ENCODE assay signal across 25 cellular contexts in genomic region chr6:90446164-90446563, GRCh38.
DNase-seq lines count a peak whose midpoint lies in the region; ATAC-seq, FAIRE-seq and TF ChIP-seq lines count a peak whose summit lies in the region.
"Had no signal": no experiment of that assay in that cellular context is flagged by ENCODE, and none has a peak within 500 bp of the region (broad histone marks: within the 10 kb centered on the region; RNA-seq: fewer than 3 reads in every experiment).

No MANE protein-coding gene starts in this region.

- no peak for TF ChIP-seq CTCF in MCF 10A (IDR thresholded peaks at IDR 0.05; ENCODE audit: unreplicated experiment)
- no peak for TF ChIP-seq CTCF in breast epithelium (IDR thresholded peaks at IDR 0.05)
- TF ChIP-seq CTCF in bronchial epithelial cell (IDR thresholded peaks at IDR 0.05; ENCODE audit: insufficient read depth, low read length, severe bottlenecking): no peak

- no TSS peak for BruUV-seq in MCF 10A (replicated peaks; lab: Mats Ljungman, UMichigan)

- no peak overlapping the region for H3K4me3 Mint-ChIP-seq in MCF 10A (ENCODE audit: unreplicated experiment)
- H3K4me3 Mint-ChIP-seq in T-helper 17 cell: no peak overlapping the region
- H3K4me3 Mint-ChIP-seq: B cell had no signal

- H3K27ac ChIP-seq in breast epithelium: no peak overlapping the region
- H3K27ac ChIP-seq: 22Rv1, cardiac muscle cell, SJCRH30, stomach had no signal

- DNase-seq in DMS 273 (lab: John Stamatoyannopoulos, UW; ENCODE audit: unreplicated experiment) (peak; percentile 25), DMS 273 treated with DMSO at 0.1 percent for 48 hours (lab: John Stamatoyannopoulos, UW) (no peak), MCF 10A (ENCODE audit: unreplicated experiment) (peak; percentile 34), breast epithelium (ENCODE audit: low spot score in 2 of 2) (no peak), bronchial epithelial cell (ENCODE audit: low read depth) (no peak), T-helper 17 cell (no peak)
- no peak for DNase-seq in activated CD4-positive, alpha-beta T cell treated with anti-CD3 and anti-CD28 coated beads for 4 hours
- DNase-seq: activated T-cell treated with anti-CD3 and anti-CD28 coated beads, Interleukin-2, amount 50 U/mL, for 1 hour; Caco-2; hypothalamus; KG1; NCI-H526 treated with DMSO at 0.1 percent for 48 hours; SJCRH30; stimulated activated CD4-positive, alpha-beta T cell treated with anti-CD3 and anti-CD28 coated beads, Interleukin-2, amount 100 ng/mL, for 48 hours; stomach; trophoblast cell had no signal

- H3K36me3 Mint-ChIP-seq in MCF 10A (ENCODE audit: insufficient read depth, unreplicated experiment) (no peaks in the 10 kb centered on the region), T-helper 17 cell (ENCODE audit: low read depth) (peaks cover 3% of the 10 kb centered on the region)

- H3K27me3 Mint-ChIP-seq in MCF 10A (ENCODE audit: insufficient read depth, unreplicated experiment) (no peaks in the 10 kb centered on the region), T-helper 17 cell (peaks cover 13% of the 10 kb centered on the region)
- H3K27me3 Mint-ChIP-seq: B cell had no signal

- H3K4me1 Mint-ChIP-seq in MCF 10A (ENCODE audit: insufficient read depth, unreplicated experiment) (no peaks in the 10 kb centered on the region), T-helper 17 cell (peaks cover 4% of the 10 kb centered on the region)
- H3K4me1 Mint-ChIP-seq: B cell had no signal

- H3K27me3 ChIP-seq in breast epithelium (no peaks in the 10 kb centered on the region), bronchial epithelial cell (ENCODE audit: control insufficient read depth, insufficient read depth, low read length) (no peaks in the 10 kb centered on the region)
- H3K27me3 ChIP-seq: cardiac muscle cell, SJCRH30, stomach had no signal

- intact Hi-C loops in MCF 10A (cut with micrococcal nuclease): no loop called here
- intact Hi-C loops in breast epithelium (cut with DNase I; ENCODE audit: low total_unique reads): no loop called here

- TF ChIP-seq POLR2A in breast epithelium (IDR thresholded peaks at IDR 0.05): no peak

- no peak overlapping the region for H3K4me3 ChIP-seq in breast epithelium
- H3K4me3 ChIP-seq in bronchial epithelial cell (ENCODE audit: low read depth, low read length): no peak overlapping the region
- H3K4me3 ChIP-seq: cardiac muscle cell, lung, SJCRH30, smooth muscle cell, stomach had no signal

- H3K4me1 ChIP-seq in breast epithelium: no peaks in the 10 kb centered on the region
- H3K4me1 ChIP-seq: Caco-2, SJCRH30, stomach had no signal

- no peak overlapping the region for H3K27ac Mint-ChIP-seq in MCF 10A (ENCODE audit: low read depth, unreplicated experiment)
- H3K27ac Mint-ChIP-seq in T-helper 17 cell: no peak overlapping the region
- H3K27ac Mint-ChIP-seq: B cell had no signal

- no peaks in the 10 kb centered on the region for H3K9me3 Mint-ChIP-seq in MCF 10A (ENCODE audit: unreplicated experiment)

- FAIRE-seq in bronchial epithelial cell (lab: Jason Lieb, UNC): peak; percentile 7
- FAIRE-seq: frontal cortex, H54, keratinocyte had no signal

- H3K36me3 ChIP-seq in breast epithelium (no peaks in the 10 kb centered on the region), bronchial epithelial cell (ENCODE audit: control insufficient read depth, insufficient read depth, low read length) (no peaks in the 10 kb centered on the region)
- H3K36me3 ChIP-seq: cardiac muscle cell, SJCRH30, stomach had no signal

- ATAC-seq in HG02870 (IDR thresholded peaks at IDR 0.05; ENCODE audit: unreplicated experiment) (no peak), T-helper 17 cell (no peak)

- CTCF ChIA-PET in MCF 10A (lab: Yijun Ruan, JAX): no interaction called here

- POLR2A ChIA-PET in MCF 10A (lab: Yijun Ruan, JAX): interaction anchor here (0.7 kb wide), 1 partner anchor 412 kb away, joined by 3 read pairs; no protein-coding TSS in a partner anchor

- H3K9me3 ChIP-seq in breast epithelium: no peaks in the 10 kb centered on the region
- H3K9me3 ChIP-seq in T-helper 17 cell (ENCODE audit: control insufficient read depth, low read length, poor library complexity, severe bottlenecking): no peaks in the 10 kb centered on the region
- H3K9me3 ChIP-seq: Caco-2, SJCRH30, stomach had no signal

Comparison
In these comparisons a context has a peak if more than half of its experiments do, and no peak if none do; other contexts are left out.
1. DNase-seq: peak in DMS 273 (single experiment) and MCF 10A (single experiment); none in DMS 273 treated with DMSO at 0.1 percent for 48 hours (single experiment), breast epithelium (0 of 2), bronchial epithelial cell (single experiment), activated CD4-positive, alpha-beta T cell treated with anti-CD3 and anti-CD28 coated beads for 4 hours (0 of 2) and T-helper 17 cell (0 of 3).